1 cellular context compared by ENCODE assay signal in genomic region chr19:54369082-54369691, GRCh38.
TF ChIP-seq lines count a peak whose summit lies in the region.

No MANE protein-coding gene starts in this region.

TF ChIP-seq in K562, 482 proteins besides CTCF, POLR2A, EP300 and RAD21 (continued from another document):
- no peak for TF ChIP-seq E2F4 (CRISPR knock-in tag; IDR thresholded peaks at IDR 0.05; ENCODE audit: low read depth)
- no peak for TF ChIP-seq TARDBP (IDR thresholded peaks at IDR 0.05)
- no peak for TF ChIP-seq NONO (IDR thresholded peaks at IDR 0.05; ENCODE audit: low read depth in 2 of 2, low read length in 1 of 2)
- peak; percentile 14; the same call in 1 of the 2 replicates for TF ChIP-seq ETV1 (tag; conservative IDR thresholded peaks at IDR 0.05; ENCODE audit: low read depth)
- TF ChIP-seq TCF15 (CRISPR knock-in tag; IDR thresholded peaks at IDR 0.05) = no peak
- no peak for TF ChIP-seq RCOR1 (IDR thresholded peaks at IDR 0.05; ENCODE audit: borderline replicate concordance in 1 of 2, low read depth in 2 of 2, low read length in 2 of 2)
- no peak for TF ChIP-seq ZNF449 (CRISPR knock-in tag; IDR thresholded peaks at IDR 0.05)
- no peak for TF ChIP-seq MTA2 (IDR thresholded peaks at IDR 0.05; ENCODE audit: low read depth)
- no peak for TF ChIP-seq GMEB1 (CRISPR knock-in tag; IDR thresholded peaks at IDR 0.05)
